In the genomic region with DNA sequence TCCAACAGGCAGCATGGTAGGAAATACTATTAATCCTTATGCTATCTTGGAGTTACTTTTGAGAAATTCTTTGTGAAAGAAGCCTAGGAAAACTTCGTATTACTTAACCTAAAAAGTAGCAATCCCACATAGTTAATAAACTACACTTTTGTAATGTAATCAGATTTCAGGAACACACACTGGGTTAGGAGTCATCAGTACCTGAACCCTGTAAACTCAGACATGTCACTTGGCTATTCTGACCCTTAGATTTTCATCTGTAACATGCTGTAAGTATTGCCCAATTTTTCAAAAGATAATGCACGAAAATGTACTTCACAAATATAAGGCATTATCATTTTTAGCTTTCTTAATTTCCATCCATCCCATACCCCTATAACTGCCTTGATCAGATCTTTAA, we compare ENCODE assay signal across 20 cellular contexts.
"Had no signal": no experiment of that assay in that cellular context is flagged by ENCODE, and none has a peak within 500 bp of the region (broad histone marks: within the 10 kb centered on the region; RNA-seq: fewer than 3 reads in every experiment).

No MANE protein-coding gene starts in this region.

- H3K9me3 ChIP-seq: SJSA1 had no signal

- ATAC-seq: HepG2 had no signal

- H3K27ac Mint-ChIP-seq: IgD-negative memory B cell had no signal

- H3K4me1 ChIP-seq: SJSA1 had no signal

- H3K27ac ChIP-seq: SJSA1, SK-N-MC had no signal

- H3K27me3 ChIP-seq: SJSA1 had no signal

- H3K27me3 Mint-ChIP-seq: IgD-negative memory B cell had no signal

- H3K4me3 ChIP-seq: SJSA1, SK-N-MC had no signal

- H3K9me3 Mint-ChIP-seq: IgD-negative memory B cell had no signal

- H3K4me1 Mint-ChIP-seq: IgD-negative memory B cell had no signal

- H3K4me3 Mint-ChIP-seq: IgD-negative memory B cell had no signal

- DNase-seq: KBM-7, NCI-H1092, NCI-H1105 treated with DMSO at 0.1 percent for 48 hours, NCI-H1417 treated with DMSO at 0.1 percent for 48 hours, NCI-H187, NCI-H2029, NCI-H2081 treated with DMSO at 0.1 percent for 48 hours, NCI-H2171, NCI-H446, NCI-H510A, NCI-H524 treated with DMSO at 0.1 percent for 48 hours, NCI-H69, NCI-H774, Right ventricle myocardium superior, RPMI8226, SIG-M5 had no signal
